In the genomic region with DNA sequence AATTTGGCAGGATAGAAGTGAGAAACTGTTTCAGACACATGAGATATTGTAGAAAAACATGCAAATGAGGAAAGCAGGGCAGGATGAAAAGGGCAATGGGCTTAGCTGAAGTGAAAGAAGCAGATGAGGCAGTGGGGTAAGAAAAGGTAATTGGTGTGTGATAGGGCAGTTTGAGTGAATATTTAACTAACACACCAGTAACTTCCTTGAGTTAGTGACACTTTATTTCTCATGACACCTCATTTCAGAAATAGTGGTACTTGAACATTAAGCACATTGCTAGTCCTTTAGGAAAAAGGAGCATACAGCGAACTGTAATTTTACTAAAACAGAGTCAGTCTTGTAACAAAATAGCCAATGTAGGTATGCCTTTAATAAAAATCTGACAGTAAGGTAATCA, we compare ENCODE assay signal across 14 cellular contexts.
DNase-seq lines count a peak whose midpoint lies in the region; ATAC-seq and TF ChIP-seq lines count a peak whose summit lies in the region.
"Had no signal": no experiment of that assay in that cellular context is flagged by ENCODE, and none has a peak within 500 bp of the region (broad histone marks: within the 10 kb centered on the region; RNA-seq: fewer than 3 reads in every experiment).

No MANE protein-coding gene starts in this region.

- peak; percentile 94 for ATAC-seq in GM18858 (IDR thresholded peaks at IDR 0.05; ENCODE audit: unreplicated experiment)
- peak; percentile 90 for ATAC-seq in GM21390 (IDR thresholded peaks at IDR 0.05; ENCODE audit: unreplicated experiment)
- ATAC-seq in HG03025 (IDR thresholded peaks at IDR 0.05; ENCODE audit: low FRiP score, unreplicated experiment) = peak; percentile 74
- ATAC-seq in left cardiac atrium = no peak
- ATAC-seq: heart right ventricle had no signal

- no peaks in the 10 kb centered on the region for H3K27me3 ChIP-seq in OCI-LY3 (ENCODE audit: low read depth, low read length)
- H3K27me3 ChIP-seq: BLaER1, heart right ventricle had no signal

- TF ChIP-seq CTCF in OCI-LY3 (IDR thresholded peaks at IDR 0.05; ENCODE audit: low read depth, low read length) = no peak

- no peaks in the 10 kb centered on the region for H4K20me1 ChIP-seq in OCI-LY3 (ENCODE audit: insufficient read depth, low read length)
- H4K20me1 ChIP-seq: BLaER1 had no signal

- peak overlapping the region; percentile 54 for H3K4me2 ChIP-seq in OCI-LY3 (ENCODE audit: low read length)
- H3K4me2 ChIP-seq: BLaER1 had no signal

- no peaks in the 10 kb centered on the region for H3K9me3 ChIP-seq in OCI-LY3 (ENCODE audit: insufficient read depth, low read length)

- DNase-seq in mesenteric fat pad (ENCODE audit: low spot score) = no peak
- DNase-seq in stimulated activated CD4-positive, alpha-beta T cell treated with anti-CD3 and anti-CD28 coated beads, Interleukin-2, amount 100 ng/mL, for 24 hours = no peak
- no peak for DNase-seq in GF-D8 (lab: John Stamatoyannopoulos, UW)
- DNase-seq in left cardiac atrium = no peak
- DNase-seq: aorta; effector memory CD4-positive, alpha-beta T cell; heart right ventricle; NCI-H1417; retina had no signal

- intact Hi-C loops in left cardiac atrium (cut with DNase I) = loop anchor here in 1 of 2 donors (10.0 kb wide), 1 partner anchor 201 kb away; no protein-coding TSS in a partner anchor

- H3K4me1 ChIP-seq in OCI-LY3 (ENCODE audit: low read length) = peaks cover 22% of the 10 kb centered on the region

- H3K27ac ChIP-seq in OCI-LY3 (ENCODE audit: low read length) = peak overlapping the region; percentile 77
- H3K27ac ChIP-seq: BLaER1, heart right ventricle had no signal

- no peak overlapping the region for H2AFZ ChIP-seq in OCI-LY3 (ENCODE audit: low read depth, low read length)

- no peaks in the 10 kb centered on the region for H3K79me2 ChIP-seq in OCI-LY3 (ENCODE audit: low read length)

- no peaks in the 10 kb centered on the region for H3K36me3 ChIP-seq in OCI-LY3 (replicated peaks; ENCODE audit: low read depth, low read length)
- H3K36me3 ChIP-seq: BLaER1 had no signal

- H3K9ac ChIP-seq in OCI-LY3 (ENCODE audit: low read length) = no peak overlapping the region
- H3K9ac ChIP-seq: BLaER1 had no signal

- H3K4me3 ChIP-seq in OCI-LY3 (ENCODE audit: low read length) = peak overlapping the region; percentile 18; the same call in 1 of the 2 replicates
- H3K4me3 ChIP-seq: BLaER1, heart right ventricle had no signal

Comparison
In these comparisons a context has a peak if more than half of its experiments do, and no peak if none do; other contexts are left out.
1. ATAC-seq: peak in GM18858 (single experiment), GM21390 (single experiment) and HG03025 (single experiment); none in left cardiac atrium (0 of 2).